Comparison of ENCODE assay signal across 8 cellular contexts in genomic region chr12:56636675-56637540, GRCh38. TPM values are rescaled to one million over a fixed set of nuclear protein-coding genes. Genes with fewer than 3 reads are reported as not detected.
A peak's percentile ranks its signal among the peaks of the same experiment; 100 is the strongest.
DNase-seq lines count a peak whose midpoint lies in the region; FAIRE-seq and TF ChIP-seq lines count a peak whose summit lies in the region.

No MANE protein-coding gene starts in this region.

- H2BK20ac ChIP-seq in H9 (ENCODE audit: low read depth, low read length, poor library complexity, severe bottlenecking) = no peak overlapping the region

- H4K5ac ChIP-seq in H9 (ENCODE audit: insufficient read length, low read depth, low read length) = no peak overlapping the region

- peak; percentile 65 for TF ChIP-seq CTCF in H9 (conservative IDR thresholded peaks at IDR 0.05)
- TF ChIP-seq CTCF in neutrophil (IDR thresholded peaks at IDR 0.05) = peak; percentile 58
- TF ChIP-seq CTCF in suprapubic skin (IDR thresholded peaks at IDR 0.05) = peak; percentile 61 to 76

- DNase-seq in GDM1 (lab: John Stamatoyannopoulos, UW) (peak; percentile 94), H9 (peak; percentile 100), M059J (ENCODE audit: low read depth) (peak; percentile 99), SIG-M5 treated with dmso at 0.1 percent for 504 hours (lab: John Stamatoyannopoulos, UW; ENCODE audit: unreplicated experiment) (peak; percentile 99), frontal cortex (ENCODE audit: low spot score in 2 of 2) (peak; percentile 89 to 91), suprapubic skin (ENCODE audit: low spot score in 2 of 2) (peak; percentile 99 to 100)
- peak; percentile 86 for DNase-seq in activated naive CD4-positive, alpha-beta T cell treated with Interleukin-2 at 50 U/mL for 16 hours

- peak overlapping the region; percentile 92 to 95 for H3K4me3 Mint-ChIP-seq in H9

- peaks cover 55 to 60% of the 10 kb centered on the region in 2 experiments for H3K4me1 Mint-ChIP-seq in H9

- H3K36me3 ChIP-seq in neutrophil (peaks cover 43% of the 10 kb centered on the region), suprapubic skin (peaks cover 44% of the 10 kb centered on the region)

- H3K9me3 Mint-ChIP-seq in H9 = peaks cover 0 to 3% of the 10 kb centered on the region in 2 experiments; a peak in 1 of 5 replicates

- no peak overlapping the region for H2BK120ac ChIP-seq in H9 (ENCODE audit: low read depth, low read length, poor library complexity, severe bottlenecking)

- no peak overlapping the region for H2BK15ac ChIP-seq in H9 (ENCODE audit: low read depth, low read length)

- no peaks in the 10 kb centered on the region for H4K20me1 ChIP-seq in H9 (ENCODE audit: control insufficient read depth, insufficient read depth, insufficient read length)

- no peaks in the 10 kb centered on the region for H3K79me1 ChIP-seq in H9 (ENCODE audit: insufficient read depth, low read depth, low read length, poor library complexity, severe bottlenecking)

- no peak for FAIRE-seq in frontal cortex (lab: Jason Lieb, UNC)

- H2BK12ac ChIP-seq in H9 (ENCODE audit: insufficient read length, low read depth, low read length) = no peak overlapping the region

- no peak overlapping the region for H4K91ac ChIP-seq in H9 (ENCODE audit: insufficient read length, low read depth, low read length)

- no peak overlapping the region for H2AK5ac ChIP-seq in H9 (ENCODE audit: insufficient read length, low read length)

- H3K56ac ChIP-seq in H9 (ENCODE audit: insufficient read length, low read depth, low read length) = no peak overlapping the region

- no peak overlapping the region for H2AFZ ChIP-seq in H9 (ENCODE audit: low read length)

- H3K79me2 ChIP-seq in H9 (ENCODE audit: insufficient read depth, low read length) = no peaks in the 10 kb centered on the region

- no peak for TF ChIP-seq EP300 in suprapubic skin (IDR thresholded peaks at IDR 0.05)

- H3K27me3 Mint-ChIP-seq in H9 (ENCODE audit: low read depth) = no peaks in the 10 kb centered on the region

- H3K9ac ChIP-seq in H9 (ENCODE audit: extremely low read depth, insufficient read length, low read length) = no peak overlapping the region

- peaks cover 9% of the 10 kb centered on the region; the same call in 1 of the 2 replicates for H3K4me1 ChIP-seq in H9 (ENCODE audit: insufficient read depth, low read length)
- H3K4me1 ChIP-seq in neutrophil (ENCODE audit: control insufficient read depth in 1 of 2, insufficient read depth in 1 of 2, low read depth in 1 of 2, low read length in 1 of 2) = peaks cover 38 to 53% of the 10 kb centered on the region in 2 experiments
- peaks cover 54% of the 10 kb centered on the region for H3K4me1 ChIP-seq in suprapubic skin

- H3K14ac ChIP-seq in H9 (ENCODE audit: insufficient read depth, low read length) = no peak overlapping the region

- no peak overlapping the region for H4K8ac ChIP-seq in H9 (replicated peaks; ENCODE audit: insufficient read length, low read depth, low read length)

- H3K4ac ChIP-seq in H9 (ENCODE audit: low read depth, low read length) = no peak overlapping the region

- H3K23me2 ChIP-seq in H9 (ENCODE audit: insufficient read length, low read depth, low read length, poor library complexity, severe bottlenecking) = peaks cover 25% of the 10 kb centered on the region

- H3K18ac ChIP-seq in H9 (ENCODE audit: insufficient read length, low read depth, low read length) = no peak overlapping the region

- H3T11ph ChIP-seq in H9 (ENCODE audit: low read length) = no peak overlapping the region

- no peak overlapping the region for H2BK5ac ChIP-seq in H9 (ENCODE audit: insufficient read length, low read length)

- WGBS in H9 (ENCODE audit: extremely low coverage, insufficient read length, low lambda C conversion rate) = no CpG with 5 or more reads among the region's 12 CpGs
- under 1% methylated on average over 12 of the region's 12 CpGs for WGBS in suprapubic skin

- H3K4me2 ChIP-seq in H9 (ENCODE audit: insufficient read depth, insufficient read length, low read length) = peak overlapping the region; percentile 90

- no peak overlapping the region for H3K23ac ChIP-seq in H9 (ENCODE audit: insufficient read length, low read depth, low read length)

- no peaks in the 10 kb centered on the region for H3K9me3 ChIP-seq in H9 (ENCODE audit: control insufficient read depth, low read depth, low read length)
- H3K9me3 ChIP-seq in neutrophil = no peaks in the 10 kb centered on the region
- no peaks in the 10 kb centered on the region for H3K9me3 ChIP-seq in suprapubic skin

- peaks cover 33 to 44% (median 36%) of the 10 kb centered on the region in 3 experiments; a peak in 6 of 7 replicates for H3K36me3 Mint-ChIP-seq in H9 (ENCODE audit: insufficient read depth in 1 of 3, low read depth in 3 of 3)

- peak overlapping the region; percentile 96 to 98 (median 96); a peak in 6 of 7 replicates for H3K27ac Mint-ChIP-seq in H9

- no peak for TF ChIP-seq POLR2A in suprapubic skin (IDR thresholded peaks at IDR 0.05)

- H3K4me3 ChIP-seq in neutrophil (ENCODE audit: low read depth in 1 of 2, low read length in 1 of 2) = peak overlapping the region; percentile 67 to 92
- H3K4me3 ChIP-seq in suprapubic skin = peak overlapping the region; percentile 77

- no peaks in the 10 kb centered on the region for H3K27me3 ChIP-seq in H9 (ENCODE audit: insufficient read depth, low read length)
- H3K27me3 ChIP-seq in neutrophil = no peaks in the 10 kb centered on the region
- no peaks in the 10 kb centered on the region for H3K27me3 ChIP-seq in suprapubic skin

- H3K27ac ChIP-seq in H9 (ENCODE audit: insufficient read length, low read depth, low read length) (no peak overlapping the region), neutrophil (peak overlapping the region; percentile 95), suprapubic skin (peak overlapping the region; percentile 90)

RNA-seq across cellular contexts. Expression of gene BAZ2A, which starts 6.8 kb away (rescaled TPM):
- 94.1 and 108 TPM in 2 replicates for total RNA-seq in H9 (2021)
- total RNA-seq in M059J (2014; rRNA removed; shearing (Covaris generic)) = 24.0 and 29.0 TPM in 2 replicates
- total RNA-seq in frontal cortex = 13.5 TPM
- 100 to 1,000 TPM in 3 of 4 donors, 10 to 100 TPM in 1; 100.0 to 243 (median 129) TPM for total RNA-seq in suprapubic skin

RNA-seq across cellular contexts. Expression of gene ATP5F1B, which starts 8.9 kb away (rescaled TPM):
- 927 and 936 TPM in 2 replicates for total RNA-seq in H9 (2021)
- total RNA-seq in M059J (2014; rRNA removed; shearing (Covaris generic)) = 559 and 577 TPM in 2 replicates
- total RNA-seq in frontal cortex = 464 TPM
- 100 to 1,000 TPM; 423 to 515 (median 438) TPM for total RNA-seq in suprapubic skin

RNA-seq across cellular contexts. Expression of gene PTGES3, which starts 51.2 kb away (rescaled TPM):
- total RNA-seq in H9 (2021) (435 and 449 TPM in 2 replicates), frontal cortex (78.7 TPM), suprapubic skin (10 to 100 TPM; 51.7 to 71.2 (median 69.9) TPM)
- 112 and 181 TPM in 2 replicates for total RNA-seq in M059J (2014; rRNA removed; shearing (Covaris generic))
